In genomic region chr1:246169019-246169418, GRCh38 we compare ENCODE assay signal across 21 cellular contexts.
"Had no signal": no experiment of that assay in that cellular context is flagged by ENCODE, and none has a peak within 500 bp of the region (broad histone marks: within the 10 kb centered on the region; RNA-seq: fewer than 3 reads in every experiment).

No MANE protein-coding gene starts in this region.

- H3K4me1 ChIP-seq: colonic mucosa, gastrocnemius medialis, heart right ventricle, left lung, lower lobe of right lung had no signal

- H3K9me3 Mint-ChIP-seq: dendritic cell treated with granulocyte-macrophage colony-stimulating factor and Interleukin-4, amounts not matched to agents 40 ng/mL and 50 ng/mL, for 4 days; mesothelial cell of epicardium had no signal

- ATAC-seq: esophagus mucosa, gastrocnemius medialis, heart right ventricle, left cardiac atrium, left lung, left ventricle myocardium superior, lower lobe of right lung, mucosa of descending colon had no signal

- H3K9me3 ChIP-seq: colonic mucosa, esophagus squamous epithelium, gastrocnemius medialis, heart right ventricle, left lung, lower lobe of right lung, mucosa of descending colon had no signal

- H3K36me3 Mint-ChIP-seq: mesothelial cell of epicardium had no signal

- H3K27me3 Mint-ChIP-seq: dendritic cell treated with granulocyte-macrophage colony-stimulating factor and Interleukin-4, amounts not matched to agents 40 ng/mL and 50 ng/mL, for 4 days; naive B cell had no signal

- H3K4me3 Mint-ChIP-seq: dendritic cell treated with granulocyte-macrophage colony-stimulating factor and Interleukin-4, amounts not matched to agents 40 ng/mL and 50 ng/mL, for 4 days; mesothelial cell of epicardium; naive B cell had no signal

- H3K27me3 ChIP-seq: colonic mucosa, esophagus squamous epithelium, gastrocnemius medialis, heart right ventricle, left lung had no signal

- DNase-seq: colonic mucosa; cortex of kidney; effector CD8-positive, alpha-beta T cell; esophagus squamous epithelium; foreskin fibroblast; foreskin melanocyte; gastrocnemius medialis; glutamatergic neuron; head of caudate nucleus; heart right ventricle; hippocampal formation; left cardiac atrium; left ventricle myocardium superior; lower lobe of right lung; mesenchymal stem cell; mucosa of descending colon; naive B cell had no signal

- H3K27ac Mint-ChIP-seq: dendritic cell treated with granulocyte-macrophage colony-stimulating factor and Interleukin-4, amounts not matched to agents 40 ng/mL and 50 ng/mL, for 4 days; mesothelial cell of epicardium; naive B cell had no signal

- H3K36me3 ChIP-seq: colonic mucosa, esophagus squamous epithelium, gastrocnemius medialis, heart right ventricle, left lung, lower lobe of right lung had no signal

- H3K4me3 ChIP-seq: colonic mucosa, esophagus squamous epithelium, gastrocnemius medialis, heart right ventricle, left lung, lower lobe of right lung, mucosa of descending colon had no signal

- H3K27ac ChIP-seq: colonic mucosa, esophagus squamous epithelium, gastrocnemius medialis, heart right ventricle, left lung, lower lobe of right lung had no signal
